Comparison of ENCODE assay signal across 8 cellular contexts in the genomic region with DNA sequence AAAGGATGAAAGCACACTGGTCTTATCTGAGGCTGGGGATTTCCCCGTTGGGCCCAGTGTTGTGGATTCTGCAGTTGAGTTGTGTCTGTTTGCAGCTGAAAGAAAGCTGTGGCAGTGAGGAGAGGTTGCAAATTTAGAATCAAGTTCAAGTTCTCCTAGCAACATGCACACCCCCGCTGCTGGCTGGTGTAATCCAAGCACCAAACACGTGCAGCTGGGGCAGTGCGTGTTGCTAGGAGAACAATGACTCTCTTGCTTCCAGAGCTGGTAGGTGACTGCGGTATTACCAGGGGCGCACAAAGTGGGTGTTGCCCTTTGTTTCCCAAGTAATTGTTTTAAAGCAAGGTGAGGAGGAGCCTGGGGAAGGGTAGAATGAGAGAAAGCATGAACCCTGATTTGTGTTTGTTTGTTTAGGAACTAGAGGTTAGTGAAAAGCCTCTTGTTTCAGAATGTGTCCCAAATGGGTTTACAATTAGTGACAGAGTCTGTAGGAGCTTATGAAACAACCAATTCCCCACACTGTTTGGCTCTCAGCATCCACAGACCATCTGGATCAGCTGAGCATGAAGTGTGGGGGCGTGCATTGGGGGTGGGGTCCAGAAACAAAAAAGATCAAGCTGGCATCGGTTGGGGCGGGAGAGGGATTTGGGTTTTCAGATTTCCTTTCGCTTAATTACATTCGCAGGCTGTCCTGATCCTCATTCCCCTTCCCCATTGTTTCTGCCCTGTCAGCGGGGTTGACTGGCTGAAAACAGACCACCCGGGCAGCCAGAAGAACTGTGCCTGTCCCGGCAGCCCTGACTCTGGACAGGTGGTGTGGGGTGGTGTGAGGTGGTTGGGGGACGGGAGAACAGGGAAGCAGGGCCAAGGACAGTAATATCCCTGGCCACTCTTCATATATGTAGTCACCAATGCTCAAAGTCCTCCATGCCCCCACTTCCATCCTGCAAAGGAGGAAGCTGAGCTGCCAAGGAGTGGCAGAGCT.
DNase-seq lines count a peak whose midpoint lies in the region; ATAC-seq and TF ChIP-seq lines count a peak whose summit lies in the region.

No MANE protein-coding gene starts in this region.

- peaks cover 10% of the 10 kb centered on the region for H3K4me1 ChIP-seq in upper lobe of right lung

- H3K27ac ChIP-seq in upper lobe of right lung: no peak overlapping the region

- DNase-seq in AG10803 (ENCODE audit: low read depth): peak; percentile 66
- peak; percentile 40 for DNase-seq in Jurkat, Clone E6-1 (ENCODE audit: low read depth, low spot score)
- peak; percentile 39 for DNase-seq in SK-N-DZ (ENCODE audit: low spot score)
- peak; percentile 57 for DNase-seq in cerebellar cortex (ENCODE audit: low spot score)
- peak; percentile 45 for DNase-seq in midbrain (lab: John Stamatoyannopoulos, UW)
- DNase-seq in upper lobe of right lung: peak; percentile 76
- no peak for DNase-seq in T1000 (lab: John Stamatoyannopoulos, UW)

- intact Hi-C loops in upper lobe of right lung (cut with DNase I): no loop called here

- TF ChIP-seq CTCF in AG10803 (conservative IDR thresholded peaks at IDR 0.05; ENCODE audit: low read length): no peak
- TF ChIP-seq CTCF in upper lobe of right lung (IDR thresholded peaks at IDR 0.05): no peak

- no peaks in the 10 kb centered on the region for H3K27me3 ChIP-seq in upper lobe of right lung

- H3K9me3 ChIP-seq in upper lobe of right lung: no peaks in the 10 kb centered on the region

- no peaks in the 10 kb centered on the region for H3K36me3 ChIP-seq in upper lobe of right lung

- peak; percentile 76 for ATAC-seq in upper lobe of right lung
- ATAC-seq in GM18511 (IDR thresholded peaks at IDR 0.05; ENCODE audit: unreplicated experiment): no peak

- H3K4me3 ChIP-seq in AG10803 (ENCODE audit: low read length) (no peak overlapping the region), upper lobe of right lung (no peak overlapping the region)
- H3K4me3 ChIP-seq in Jurkat, Clone E6-1 (ENCODE audit: low read length): no peak overlapping the region
